21 cellular contexts compared by ENCODE assay signal in the genomic region with DNA sequence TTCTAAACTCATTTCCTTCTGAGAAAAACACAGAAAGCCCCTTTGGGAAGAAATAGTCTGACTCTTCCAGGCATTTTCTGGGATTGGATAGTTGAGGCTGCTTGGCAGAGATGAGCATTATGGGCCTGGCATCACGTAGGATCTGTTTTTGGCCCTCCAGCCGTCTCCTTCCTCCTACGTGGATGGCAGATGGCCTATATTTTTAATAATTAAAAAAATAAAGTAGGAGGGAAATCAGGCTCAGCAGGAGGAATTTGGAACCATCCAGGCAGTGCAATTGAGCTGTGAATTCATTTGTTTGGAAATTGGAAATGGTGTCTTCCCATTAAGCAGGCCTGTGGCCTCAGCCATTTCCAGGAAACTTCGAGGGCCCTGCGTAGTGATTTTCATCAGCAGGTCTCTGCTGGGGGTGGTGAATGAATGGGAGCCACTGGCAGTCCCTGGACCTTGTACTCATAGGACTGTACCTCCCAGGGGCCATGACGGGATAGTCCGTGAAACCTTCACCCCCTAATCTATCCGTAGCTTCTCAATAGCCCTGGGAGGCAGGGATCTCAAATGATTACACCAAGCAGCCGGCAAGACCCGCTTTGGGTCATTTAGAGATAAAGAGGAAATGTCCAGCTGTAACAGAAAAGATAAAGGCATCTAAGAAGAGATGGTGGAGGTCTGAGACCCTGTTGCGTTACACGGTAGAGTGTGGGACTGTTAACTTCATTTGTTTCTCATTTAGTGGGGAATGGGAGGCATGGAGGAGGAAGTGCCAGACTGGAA.
"Had no signal": no experiment of that assay in that cellular context is flagged by ENCODE, and none has a peak within 500 bp of the region (broad histone marks: within the 10 kb centered on the region; RNA-seq: fewer than 3 reads in every experiment).

No MANE protein-coding gene starts in this region.

- H3K9me3 ChIP-seq: ascending aorta, colonic mucosa, mucosa of descending colon, tibial artery had no signal

- H3K27me3 ChIP-seq: ascending aorta, colonic mucosa, tibial artery had no signal

- FAIRE-seq: endometrium, islet of Langerhans, urothelium cell line had no signal

- DNase-seq: activated CD4-positive, alpha-beta T cell treated with anti-CD3 and anti-CD28 coated beads, Interleukin-2, amount 50 U/mL, for 48 hours; activated CD4-positive, CD25-positive, alpha-beta regulatory T cell treated with anti-CD3 and anti-CD28 coated beads, Interleukin-2, amount 50 U/mL, for 72 hours; activated CD8-positive, alpha-beta memory T cell treated with anti-CD3 and anti-CD28 coated beads, Interleukin-2, amount 10 ng/mL, durations not matched to agents 7 days and 5 days; activated naive CD4-positive, alpha-beta T cell treated with anti-CD3 and anti-CD28 coated beads, Interleukin-2, amount 10 ng/mL, durations not matched to agents 7 days and 5 days; activated T-cell treated with anti-CD3 and anti-CD28 coated beads, Interleukin-2, amount 50 U/mL, for 1 hour; colonic mucosa; left colon; mucosa of descending colon; naive thymus-derived CD8-positive, alpha-beta T cell; nucleus accumbens; posterior cingulate gyrus; retina; stimulated activated CD4-positive, alpha-beta T cell treated with anti-CD3 and anti-CD28 coated beads, Interleukin-4, amount 100 ng/mL, for 1 hour; stimulated activated naive B cell treated with anti-CD40 and anti-IgM and Interleukin-4, amounts not matched to agents 10 μg/mL and 1 μg/mL and 100 μg/mL, for 72 hours; T-helper 2 cell; tibial artery had no signal

- ATAC-seq: activated CD8-positive, alpha-beta memory T cell treated with anti-CD3 and anti-CD28 coated beads, Interleukin-2, amount 10 ng/mL, durations not matched to agents 7 days and 5 days; esophagus mucosa; left colon; mucosa of descending colon; naive thymus-derived CD8-positive, alpha-beta T cell; stimulated activated naive B cell treated with anti-CD40 and anti-IgM and Interleukin-4, amounts not matched to agents 10 μg/mL and 1 μg/mL and 100 μg/mL, for 72 hours had no signal

- H3K36me3 ChIP-seq: ascending aorta, colonic mucosa, tibial artery had no signal

- H3K4me1 ChIP-seq: ascending aorta, colonic mucosa had no signal

- H3K4me3 ChIP-seq: ascending aorta, colonic mucosa, mucosa of descending colon, tibial artery had no signal

- H3K27ac ChIP-seq: colonic mucosa, tibial artery had no signal
